ENCODE assay signal across 1 cellular context in the genomic region with DNA sequence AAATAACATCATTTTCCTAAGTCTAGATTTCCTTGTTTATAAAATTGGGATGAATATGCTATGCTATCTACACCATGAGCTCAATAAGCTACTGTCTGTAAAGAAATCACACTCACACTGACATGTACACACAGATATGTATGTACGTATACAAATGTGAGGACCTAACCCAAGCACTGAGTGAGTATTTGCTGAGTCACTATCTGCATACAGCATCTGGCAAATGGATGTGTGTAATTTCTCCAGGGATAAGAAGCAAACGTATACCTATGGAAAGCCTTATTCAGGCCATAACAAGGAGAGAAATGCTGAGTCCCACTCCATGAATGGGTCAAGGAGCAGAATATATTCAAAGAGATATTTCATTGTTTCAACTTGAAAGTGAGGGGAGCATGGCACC.
TF ChIP-seq lines count a peak whose summit lies in the region.

No MANE protein-coding gene starts in this region.

TF ChIP-seq in K562, 482 proteins besides CTCF, POLR2A, EP300 and RAD21 (continued from another document):
- TF ChIP-seq, protein P1, sequence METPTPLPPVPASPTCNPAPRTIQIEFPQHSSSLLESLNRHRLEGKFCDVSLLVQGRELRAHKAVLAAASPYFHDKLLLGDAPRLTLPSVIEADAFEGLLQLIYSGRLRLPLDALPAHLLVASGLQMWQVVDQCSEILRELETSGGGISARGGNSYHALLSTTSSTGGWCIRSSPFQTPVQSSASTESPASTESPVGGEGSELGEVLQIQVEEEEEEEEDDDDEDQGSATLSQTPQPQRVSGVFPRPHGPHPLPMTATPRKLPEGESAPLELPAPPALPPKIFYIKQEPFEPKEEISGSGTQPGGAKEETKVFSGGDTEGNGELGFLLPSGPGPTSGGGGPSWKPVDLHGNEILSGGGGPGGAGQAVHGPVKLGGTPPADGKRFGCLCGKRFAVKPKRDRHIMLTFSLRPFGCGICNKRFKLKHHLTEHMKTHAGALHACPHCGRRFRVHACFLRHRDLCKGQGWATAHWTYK (CRISPR knock-in tag; IDR thresholded peaks at IDR 0.05), result no peak
- TF ChIP-seq CBFA2T2 (conservative IDR thresholded peaks at IDR 0.05), result peak; percentile 29; the same call in 1 of the 2 replicates
- no peak for TF ChIP-seq ZNF282 (CRISPR knock-in tag; IDR thresholded peaks at IDR 0.05)
- peak; percentile 56; the same call in 1 of the 2 replicates for TF ChIP-seq SMARCE1 (IDR thresholded peaks at IDR 0.05)
- no peak for TF ChIP-seq ZKSCAN3 (CRISPR knock-in tag; IDR thresholded peaks at IDR 0.05)
- no peak for TF ChIP-seq HNRNPK (IDR thresholded peaks at IDR 0.05; ENCODE audit: low read depth, low read length, poor library complexity, severe bottlenecking)
- peak; percentile 82 for TF ChIP-seq FOSL1 (tag; conservative IDR thresholded peaks at IDR 0.05)
- no peak for TF ChIP-seq SNRNP70 (optimal IDR thresholded peaks at IDR 0.05; ENCODE audit: low read depth, low read length)
- TF ChIP-seq RBM17 (IDR thresholded peaks at IDR 0.05; ENCODE audit: borderline replicate concordance, low read depth, low read length), result no peak
- TF ChIP-seq ZNF212 (CRISPR knock-in tag; IDR thresholded peaks at IDR 0.05), result no peak
- peak; percentile 62 for TF ChIP-seq TCF3 (CRISPR knock-in tag; IDR thresholded peaks at IDR 0.05)
- no peak for TF ChIP-seq ZNF175 (CRISPR knock-in tag; IDR thresholded peaks at IDR 0.05; ENCODE audit: low read depth)
- TF ChIP-seq, protein P2, sequence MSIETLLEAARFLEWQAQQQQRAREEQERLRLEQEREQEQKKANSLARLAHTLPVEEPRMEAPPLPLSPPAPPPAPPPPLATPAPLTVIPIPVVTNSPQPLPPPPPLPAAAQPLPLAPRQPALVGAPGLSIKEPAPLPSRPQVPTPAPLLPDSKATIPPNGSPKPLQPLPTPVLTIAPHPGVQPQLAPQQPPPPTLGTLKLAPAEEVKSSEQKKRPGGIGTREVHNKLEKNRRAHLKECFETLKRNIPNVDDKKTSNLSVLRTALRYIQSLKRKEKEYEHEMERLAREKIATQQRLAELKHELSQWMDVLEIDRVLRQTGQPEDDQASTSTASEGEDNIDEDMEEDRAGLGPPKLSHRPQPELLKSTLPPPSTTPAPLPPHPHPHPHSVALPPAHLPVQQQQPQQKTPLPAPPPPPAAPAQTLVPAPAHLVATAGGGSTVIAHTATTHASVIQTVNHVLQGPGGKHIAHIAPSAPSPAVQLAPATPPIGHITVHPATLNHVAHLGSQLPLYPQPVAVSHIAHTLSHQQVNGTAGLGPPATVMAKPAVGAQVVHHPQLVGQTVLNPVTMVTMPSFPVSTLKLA (conservative IDR thresholded peaks at IDR 0.05), result no peak
- TF ChIP-seq PHB (CRISPR knock-in tag; IDR thresholded peaks at IDR 0.05), result no peak
- TF ChIP-seq ELF1 (tag; IDR thresholded peaks at IDR 0.05), result no peak
- no peak for TF ChIP-seq XRCC4 (IDR thresholded peaks at IDR 0.05; ENCODE audit: extremely low read depth, insufficient read depth, insufficient read length)
- no peak for TF ChIP-seq KLF1 (tag; IDR thresholded peaks at IDR 0.05)
- no peak for TF ChIP-seq ZNF347 (CRISPR knock-in tag; IDR thresholded peaks at IDR 0.05; ENCODE audit: low read depth)
- TF ChIP-seq, protein P3, sequence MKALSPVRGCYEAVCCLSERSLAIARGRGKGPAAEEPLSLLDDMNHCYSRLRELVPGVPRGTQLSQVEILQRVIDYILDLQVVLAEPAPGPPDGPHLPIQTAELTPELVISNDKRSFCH (CRISPR knock-in tag; IDR thresholded peaks at IDR 0.05), result no peak
- TF ChIP-seq, protein P3 (tag; IDR thresholded peaks at IDR 0.05), result no peak
- no peak for TF ChIP-seq MCM5 (IDR thresholded peaks at IDR 0.05; ENCODE audit: low read depth)
- TF ChIP-seq NFE2L1 (tag; IDR thresholded peaks at IDR 0.05; ENCODE audit: borderline replicate concordance, low read depth), result peak; percentile 95
- TF ChIP-seq ZNF57 (CRISPR knock-in tag; IDR thresholded peaks at IDR 0.05), result no peak
- no peak for TF ChIP-seq CEBPB (tag; IDR thresholded peaks at IDR 0.05)
- peak; percentile 55 to 67; a peak in 3 of 4 replicates for TF ChIP-seq TRIM24 (IDR thresholded peaks at IDR 0.05)
- no peak for TF ChIP-seq TEAD2 (tag; IDR thresholded peaks at IDR 0.05)
- TF ChIP-seq SAFB (IDR thresholded peaks at IDR 0.05; ENCODE audit: borderline replicate concordance, low read depth, low read length), result no peak
- no peak for TF ChIP-seq POLR2B (IDR thresholded peaks at IDR 0.05; ENCODE audit: low read depth, partially characterized antibody)
- TF ChIP-seq CSDE1 (IDR thresholded peaks at IDR 0.05), result no peak
- TF ChIP-seq, protein P4, sequence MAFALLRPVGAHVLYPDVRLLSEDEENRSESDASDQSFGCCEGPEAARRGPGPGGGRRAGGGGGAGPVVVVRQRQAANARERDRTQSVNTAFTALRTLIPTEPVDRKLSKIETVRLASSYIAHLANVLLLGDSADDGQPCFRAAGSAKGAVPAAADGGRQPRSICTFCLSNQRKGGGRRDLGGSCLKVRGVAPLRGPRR (CRISPR knock-in tag; IDR thresholded peaks at IDR 0.05), result no peak
- no peak for TF ChIP-seq POLR3G (IDR thresholded peaks at IDR 0.05; ENCODE audit: extremely low read depth, insufficient read length, insufficient replicate concordance)
- no peak for TF ChIP-seq ZC3H8 (IDR thresholded peaks at IDR 0.05)
- TF ChIP-seq ZNF444 (CRISPR knock-in tag; IDR thresholded peaks at IDR 0.05), result no peak
- no peak for TF ChIP-seq ZBED1 (IDR thresholded peaks at IDR 0.05)
- no peak; the same call in 1 of the 2 replicates for TF ChIP-seq GABPA (tag; conservative IDR thresholded peaks at IDR 0.05; ENCODE audit: low read depth)
- peak; percentile 83 for TF ChIP-seq ARID1B (IDR thresholded peaks at IDR 0.05)
